13 cellular contexts compared by ENCODE assay signal in the genomic region with DNA sequence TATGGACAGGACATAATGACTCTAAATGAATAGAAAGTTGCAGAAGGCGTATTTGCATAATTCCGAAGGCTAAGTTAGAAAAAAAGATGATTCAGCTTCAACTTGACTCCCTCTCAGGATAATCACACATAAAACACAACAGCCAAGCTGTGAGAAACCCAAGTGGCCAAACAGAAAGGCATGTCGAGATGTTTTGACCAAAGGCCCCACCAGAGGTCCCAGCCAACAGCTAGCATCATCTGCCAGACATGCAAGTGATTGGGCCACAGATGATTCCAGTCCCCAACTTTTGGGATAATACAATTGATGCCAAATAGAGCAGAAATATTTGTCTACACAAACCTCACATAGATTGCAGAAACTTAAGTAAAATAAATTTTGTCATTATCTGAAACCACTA.
DNase-seq lines count a peak whose midpoint lies in the region; ATAC-seq and TF ChIP-seq lines count a peak whose summit lies in the region.
"Had no signal": no experiment of that assay in that cellular context is flagged by ENCODE, and none has a peak within 500 bp of the region (broad histone marks: within the 10 kb centered on the region; RNA-seq: fewer than 3 reads in every experiment).

No MANE protein-coding gene starts in this region.

- no peaks in the 10 kb centered on the region for H3K27me3 Mint-ChIP-seq in activated naive CD4-positive, alpha-beta T cell treated with anti-CD3 and anti-CD28 coated beads for 36 hours (ENCODE audit: low read depth)
- H3K27me3 Mint-ChIP-seq: CD4-positive, alpha-beta T cell had no signal

- no peak overlapping the region for H3K9ac ChIP-seq in Karpas-422 (ENCODE audit: low read length)
- H3K9ac ChIP-seq: BLaER1 treated with 17β-estradiol and CSF1 and Interleukin-3, amounts not matched to agents 10 nM and 100 nM had no signal

- H3K36me3 Mint-ChIP-seq in activated naive CD4-positive, alpha-beta T cell treated with anti-CD3 and anti-CD28 coated beads for 36 hours (ENCODE audit: low read depth): no peaks in the 10 kb centered on the region

- H3K4me2 ChIP-seq in Karpas-422 (ENCODE audit: low read depth, low read length, poor library complexity, severe bottlenecking): no peak overlapping the region
- H3K4me2 ChIP-seq: BLaER1 treated with 17β-estradiol and CSF1 and Interleukin-3, amounts not matched to agents 10 nM and 100 nM had no signal

- H3K9me3 ChIP-seq in Karpas-422 (ENCODE audit: low read length): no peaks in the 10 kb centered on the region
- H3K9me3 ChIP-seq: BLaER1 treated with 17β-estradiol and CSF1 and Interleukin-3, amounts not matched to agents 10 nM and 100 nM; HAP-1 had no signal

- no peak for TF ChIP-seq CTCF in AG10803 (conservative IDR thresholded peaks at IDR 0.05; ENCODE audit: low read length)

- no peaks in the 10 kb centered on the region for H3K27me3 ChIP-seq in Karpas-422 (ENCODE audit: low read length)
- H3K27me3 ChIP-seq: BLaER1 treated with 17β-estradiol and CSF1 and Interleukin-3, amounts not matched to agents 10 nM and 100 nM had no signal

- no peak overlapping the region for H3K4me3 Mint-ChIP-seq in activated naive CD4-positive, alpha-beta T cell treated with anti-CD3 and anti-CD28 coated beads for 36 hours
- H3K4me3 Mint-ChIP-seq: CD4-positive, alpha-beta T cell had no signal

- no peaks in the 10 kb centered on the region for H3K9me2 ChIP-seq in Karpas-422 (replicated peaks; ENCODE audit: insufficient read depth, low read length)

- H3K4me3 ChIP-seq in AG10803 (ENCODE audit: low read length) (no peak overlapping the region), Karpas-422 (ENCODE audit: low read length) (no peak overlapping the region)
- H3K4me3 ChIP-seq: BLaER1 treated with 17β-estradiol and CSF1 and Interleukin-3, amounts not matched to agents 10 nM and 100 nM; HAP-1 had no signal

- no peak overlapping the region for H2AFZ ChIP-seq in Karpas-422 (ENCODE audit: low read length)

- no peaks in the 10 kb centered on the region for H3K36me3 ChIP-seq in Karpas-422 (ENCODE audit: insufficient read depth, low read length)
- H3K36me3 ChIP-seq: BLaER1 treated with 17β-estradiol and CSF1 and Interleukin-3, amounts not matched to agents 10 nM and 100 nM; HAP-1 had no signal

- ATAC-seq in GM21528 (IDR thresholded peaks at IDR 0.05; ENCODE audit: low FRiP score, unreplicated experiment): no peak

- intact Hi-C loops in activated naive CD4-positive, alpha-beta T cell treated with anti-CD3 and anti-CD28 coated beads for 36 hours (cut with micrococcal nuclease): no loop called here

- H3K27ac ChIP-seq in Karpas-422 (ENCODE audit: low read length): no peak overlapping the region
- H3K27ac ChIP-seq: 22Rv1; BLaER1 treated with 17β-estradiol and CSF1 and Interleukin-3, amounts not matched to agents 10 nM and 100 nM had no signal

- H3K4me1 ChIP-seq in Karpas-422 (ENCODE audit: low read length): peaks cover 10% of the 10 kb centered on the region
- H3K4me1 ChIP-seq: HAP-1 had no signal

- no peaks in the 10 kb centered on the region for H3K79me2 ChIP-seq in Karpas-422 (ENCODE audit: low read length)

- no peak overlapping the region for H3K27ac Mint-ChIP-seq in activated naive CD4-positive, alpha-beta T cell treated with anti-CD3 and anti-CD28 coated beads for 36 hours
- H3K27ac Mint-ChIP-seq: CD4-positive, alpha-beta T cell had no signal

- CTCF ChIA-PET in activated naive CD4-positive, alpha-beta T cell treated with anti-CD3 and anti-CD28 coated beads for 36 hours (lab: Charles Lee): no interaction called here

- no peaks in the 10 kb centered on the region for H4K20me1 ChIP-seq in Karpas-422 (ENCODE audit: insufficient read depth, low read depth, low read length)
- H4K20me1 ChIP-seq: BLaER1 treated with 17β-estradiol and CSF1 and Interleukin-3, amounts not matched to agents 10 nM and 100 nM had no signal

- no peaks in the 10 kb centered on the region for H3K9me3 Mint-ChIP-seq in activated naive CD4-positive, alpha-beta T cell treated with anti-CD3 and anti-CD28 coated beads for 36 hours
- H3K9me3 Mint-ChIP-seq: CD4-positive, alpha-beta T cell had no signal

- DNase-seq in AG10803 (ENCODE audit: low read depth) (peak; percentile 55), Karpas-422 (peak; percentile 38), fibroblast of peridontal ligament (ENCODE audit: extremely low read depth) (peak; percentile 34), stromal cell of bone marrow (ENCODE audit: low read depth) (peak; percentile 24), NCI-H774 (lab: John Stamatoyannopoulos, UW) (no peak), NCI-H2227 (lab: John Stamatoyannopoulos, UW; ENCODE audit: unreplicated experiment) (no peak)
- DNase-seq in activated naive CD4-positive, alpha-beta T cell treated with anti-CD3 and anti-CD28 coated beads for 36 hours: no peak
- DNase-seq: CD4-positive, alpha-beta T cell; DMS79 had no signal

- no peaks in the 10 kb centered on the region for H3K4me1 Mint-ChIP-seq in activated naive CD4-positive, alpha-beta T cell treated with anti-CD3 and anti-CD28 coated beads for 36 hours (ENCODE audit: low read depth)

Comparison
In these comparisons a context has a peak if more than half of its experiments do, and no peak if none do; other contexts are left out.
1. DNase-seq: peak in AG10803 (single experiment), Karpas-422 (single experiment), fibroblast of peridontal ligament (single experiment) and stromal cell of bone marrow (single experiment); none in activated naive CD4-positive, alpha-beta T cell treated with anti-CD3 and anti-CD28 coated beads for 36 hours (single experiment), NCI-H774 (single experiment) and NCI-H2227 (single experiment).